Comparison of ENCODE assay signal across 8 cellular contexts in genomic region chr2:164388511-164388910, GRCh38.
DNase-seq lines count a peak whose midpoint lies in the region; ATAC-seq and TF ChIP-seq lines count a peak whose summit lies in the region.

No MANE protein-coding gene starts in this region.

- no peak overlapping the region for H3K4me3 ChIP-seq in GM12865 (ENCODE audit: low read depth, low read length)

- DNase-seq in GM12865 (ENCODE audit: low read depth) (peak; percentile 42), RPMI7951 (ENCODE audit: low read depth) (peak; percentile 57), kidney tubule cell (ENCODE audit: low spot score) (peak; percentile 94), NCI-H774 (lab: John Stamatoyannopoulos, UW) (no peak), endothelial cell (ENCODE audit: low spot score) (no peak), CD1c-positive myeloid dendritic cell (ENCODE audit: extremely low spot score) (no peak), LoVo (ENCODE audit: low spot score) (no peak)

- H3K4me3 Mint-ChIP-seq in endothelial cell (ENCODE audit: unreplicated experiment): no peak overlapping the region

- no peaks in the 10 kb centered on the region for H3K9me3 Mint-ChIP-seq in endothelial cell (ENCODE audit: unreplicated experiment)

- peaks cover 6% of the 10 kb centered on the region for H3K4me1 Mint-ChIP-seq in endothelial cell (ENCODE audit: unreplicated experiment)

- no peaks in the 10 kb centered on the region for H3K36me3 Mint-ChIP-seq in endothelial cell (ENCODE audit: low read depth, unreplicated experiment)

- H3K27me3 Mint-ChIP-seq in endothelial cell (ENCODE audit: unreplicated experiment): peaks cover 4% of the 10 kb centered on the region

- ATAC-seq in HG02798 (IDR thresholded peaks at IDR 0.05; ENCODE audit: poor library complexity, unreplicated experiment): peak; percentile 69

- H3K27ac Mint-ChIP-seq in endothelial cell (ENCODE audit: unreplicated experiment): no peak overlapping the region

- TF ChIP-seq CTCF in GM12865 (IDR thresholded peaks at IDR 0.05; ENCODE audit: insufficient read depth, low read depth, low read length, missing control alignments): no peak
- no peak for TF ChIP-seq CTCF in endothelial cell (IDR thresholded peaks at IDR 0.05; ENCODE audit: unreplicated experiment)

Comparison
In these comparisons a context has a peak if more than half of its experiments do, and no peak if none do; other contexts are left out.
1. DNase-seq: peak in GM12865 (single experiment), RPMI7951 (single experiment) and kidney tubule cell (single experiment); none in NCI-H774 (single experiment), endothelial cell (single experiment), CD1c-positive myeloid dendritic cell (single experiment) and LoVo (single experiment).